12 cellular contexts compared by ENCODE assay signal in genomic region chr9:91847576-91847975, GRCh38.
DNase-seq lines count a peak whose midpoint lies in the region; ATAC-seq, FAIRE-seq and TF ChIP-seq lines count a peak whose summit lies in the region.
"Had no signal": no experiment of that assay in that cellular context is flagged by ENCODE, and none has a peak within 500 bp of the region (broad histone marks: within the 10 kb centered on the region; RNA-seq: fewer than 3 reads in every experiment).

No MANE protein-coding gene starts in this region.

- ATAC-seq in HG03139 (IDR thresholded peaks at IDR 0.05; ENCODE audit: unreplicated experiment), result no peak

- DNase-seq in activated CD4-positive, alpha-beta memory T cell treated with anti-CD3 and anti-CD28 coated beads for 36 hours, result peak; percentile 35
- no peak for DNase-seq in activated CD4-positive, alpha-beta memory T cell treated with anti-CD3 and anti-CD28 coated beads, Interleukin-2, amount 10 ng/mL, durations not matched to agents 7 days and 5 days
- DNase-seq in bronchial epithelial cell (ENCODE audit: low read depth) (peak; percentile 25), kidney tubule cell (ENCODE audit: low spot score) (peak; percentile 47), SIG-M5 (lab: John Stamatoyannopoulos, UW) (no peak), posterior vena cava (ENCODE audit: low spot score) (no peak)
- DNase-seq: H7, Karpas-422, NCI-H2171 had no signal

- H3K9me3 Mint-ChIP-seq in activated CD4-positive, alpha-beta memory T cell treated with anti-CD3 and anti-CD28 coated beads for 36 hours, result no peaks in the 10 kb centered on the region
- no peaks in the 10 kb centered on the region for H3K9me3 Mint-ChIP-seq in activated CD4-positive, alpha-beta memory T cell treated with anti-CD3 and anti-CD28 coated beads, Interleukin-2, amount 10 ng/mL, durations not matched to agents 7 days and 5 days

- no peaks in the 10 kb centered on the region for H3K36me3 ChIP-seq in bronchial epithelial cell (ENCODE audit: control insufficient read depth, insufficient read depth, low read length)
- no peaks in the 10 kb centered on the region for H3K36me3 ChIP-seq in thymus (ENCODE audit: control insufficient read depth, insufficient read depth)

- POLR2A ChIA-PET in activated CD4-positive, alpha-beta memory T cell treated with anti-CD3 and anti-CD28 coated beads for 36 hours (lab: Charles Lee), result no interaction called here
- POLR2A ChIA-PET in activated CD4-positive, alpha-beta memory T cell treated with anti-CD3 and anti-CD28 coated beads, Interleukin-2, amount 10 ng/mL, durations not matched to agents 7 days and 5 days (lab: Charles Lee), result no interaction called here

- intact Hi-C loops in activated CD4-positive, alpha-beta memory T cell treated with anti-CD3 and anti-CD28 coated beads for 36 hours (cut with micrococcal nuclease), result no loop called here
- intact Hi-C loops in posterior vena cava (cut with DNase I), result no loop called here

- H3K27me3 ChIP-seq in bronchial epithelial cell (ENCODE audit: control insufficient read depth, insufficient read depth, low read length) (no peaks in the 10 kb centered on the region), thymus (ENCODE audit: control insufficient read depth, insufficient read depth) (no peaks in the 10 kb centered on the region)

- no peaks in the 10 kb centered on the region for H3K9me3 ChIP-seq in thymus (ENCODE audit: control insufficient read depth)

- H3K27ac ChIP-seq in thymus (ENCODE audit: low read depth), result peak overlapping the region; percentile 20

- no peak overlapping the region for H3K27ac Mint-ChIP-seq in activated CD4-positive, alpha-beta memory T cell treated with anti-CD3 and anti-CD28 coated beads for 36 hours
- H3K27ac Mint-ChIP-seq in activated CD4-positive, alpha-beta memory T cell treated with anti-CD3 and anti-CD28 coated beads, Interleukin-2, amount 10 ng/mL, durations not matched to agents 7 days and 5 days, result no peak overlapping the region

- TF ChIP-seq CTCF in bronchial epithelial cell (IDR thresholded peaks at IDR 0.05; ENCODE audit: insufficient read depth, low read length, severe bottlenecking), result no peak

- H3K4me3 Mint-ChIP-seq in activated CD4-positive, alpha-beta memory T cell treated with anti-CD3 and anti-CD28 coated beads for 36 hours, result no peak overlapping the region
- no peak overlapping the region for H3K4me3 Mint-ChIP-seq in activated CD4-positive, alpha-beta memory T cell treated with anti-CD3 and anti-CD28 coated beads, Interleukin-2, amount 10 ng/mL, durations not matched to agents 7 days and 5 days

- peaks cover 3% of the 10 kb centered on the region for H3K27me3 Mint-ChIP-seq in activated CD4-positive, alpha-beta memory T cell treated with anti-CD3 and anti-CD28 coated beads for 36 hours
- peaks cover 17% of the 10 kb centered on the region for H3K27me3 Mint-ChIP-seq in activated CD4-positive, alpha-beta memory T cell treated with anti-CD3 and anti-CD28 coated beads, Interleukin-2, amount 10 ng/mL, durations not matched to agents 7 days and 5 days

- peaks cover 9% of the 10 kb centered on the region for H3K4me1 ChIP-seq in thymus (ENCODE audit: control insufficient read depth, insufficient read depth, low read length)

- H3K4me3 ChIP-seq in bronchial epithelial cell (ENCODE audit: low read depth, low read length), result no peak overlapping the region
- no peak overlapping the region for H3K4me3 ChIP-seq in thymus (ENCODE audit: low read length)

- WGBS in thymus, result 55% methylated on average over 12 of the region's 12 CpGs

- peaks cover 14% of the 10 kb centered on the region for H3K4me1 Mint-ChIP-seq in activated CD4-positive, alpha-beta memory T cell treated with anti-CD3 and anti-CD28 coated beads for 36 hours (ENCODE audit: low read depth)
- peaks cover 20% of the 10 kb centered on the region for H3K4me1 Mint-ChIP-seq in activated CD4-positive, alpha-beta memory T cell treated with anti-CD3 and anti-CD28 coated beads, Interleukin-2, amount 10 ng/mL, durations not matched to agents 7 days and 5 days

- no peaks in the 10 kb centered on the region for H3K36me3 Mint-ChIP-seq in activated CD4-positive, alpha-beta memory T cell treated with anti-CD3 and anti-CD28 coated beads for 36 hours
- H3K36me3 Mint-ChIP-seq in activated CD4-positive, alpha-beta memory T cell treated with anti-CD3 and anti-CD28 coated beads, Interleukin-2, amount 10 ng/mL, durations not matched to agents 7 days and 5 days (ENCODE audit: low read depth), result no peaks in the 10 kb centered on the region

- FAIRE-seq in bronchial epithelial cell (lab: Jason Lieb, UNC), result peak; percentile 36
- FAIRE-seq: colon had no signal

- CTCF ChIA-PET in activated CD4-positive, alpha-beta memory T cell treated with anti-CD3 and anti-CD28 coated beads for 36 hours (lab: Charles Lee), result no interaction called here
- CTCF ChIA-PET in activated CD4-positive, alpha-beta memory T cell treated with anti-CD3 and anti-CD28 coated beads, Interleukin-2, amount 10 ng/mL, durations not matched to agents 7 days and 5 days (lab: Charles Lee), result no interaction called here

Comparison
In these comparisons a context has a peak if more than half of its experiments do, and no peak if none do; other contexts are left out.
1. DNase-seq: peak in activated CD4-positive, alpha-beta memory T cell treated with anti-CD3 and anti-CD28 coated beads for 36 hours (single experiment), bronchial epithelial cell (single experiment) and kidney tubule cell (single experiment); none in activated CD4-positive, alpha-beta memory T cell treated with anti-CD3 and anti-CD28 coated beads, Interleukin-2, amount 10 ng/mL, durations not matched to agents 7 days and 5 days (single experiment), SIG-M5 (single experiment) and posterior vena cava (single experiment).